ENCODE assay signal across 1 cellular context in genomic region chr6:15443119-15443518, GRCh38.
TF ChIP-seq lines count a peak whose summit lies in the region.

No MANE protein-coding gene starts in this region.

TF ChIP-seq in K562, 482 proteins besides CTCF, POLR2A, EP300 and RAD21 (continued from another document):
- TF ChIP-seq, protein P1, sequence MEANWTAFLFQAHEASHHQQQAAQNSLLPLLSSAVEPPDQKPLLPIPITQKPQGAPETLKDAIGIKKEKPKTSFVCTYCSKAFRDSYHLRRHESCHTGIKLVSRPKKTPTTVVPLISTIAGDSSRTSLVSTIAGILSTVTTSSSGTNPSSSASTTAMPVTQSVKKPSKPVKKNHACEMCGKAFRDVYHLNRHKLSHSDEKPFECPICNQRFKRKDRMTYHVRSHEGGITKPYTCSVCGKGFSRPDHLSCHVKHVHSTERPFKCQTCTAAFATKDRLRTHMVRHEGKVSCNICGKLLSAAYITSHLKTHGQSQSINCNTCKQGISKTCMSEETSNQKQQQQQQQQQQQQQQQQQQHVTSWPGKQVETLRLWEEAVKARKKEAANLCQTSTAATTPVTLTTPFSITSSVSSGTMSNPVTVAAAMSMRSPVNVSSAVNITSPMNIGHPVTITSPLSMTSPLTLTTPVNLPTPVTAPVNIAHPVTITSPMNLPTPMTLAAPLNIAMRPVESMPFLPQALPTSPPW (CRISPR knock-in tag; IDR thresholded peaks at IDR 0.05): no peak
- TF ChIP-seq STAG1 (CRISPR knock-in tag; IDR thresholded peaks at IDR 0.05; ENCODE audit: borderline replicate concordance): no peak
- TF ChIP-seq, protein P2, sequence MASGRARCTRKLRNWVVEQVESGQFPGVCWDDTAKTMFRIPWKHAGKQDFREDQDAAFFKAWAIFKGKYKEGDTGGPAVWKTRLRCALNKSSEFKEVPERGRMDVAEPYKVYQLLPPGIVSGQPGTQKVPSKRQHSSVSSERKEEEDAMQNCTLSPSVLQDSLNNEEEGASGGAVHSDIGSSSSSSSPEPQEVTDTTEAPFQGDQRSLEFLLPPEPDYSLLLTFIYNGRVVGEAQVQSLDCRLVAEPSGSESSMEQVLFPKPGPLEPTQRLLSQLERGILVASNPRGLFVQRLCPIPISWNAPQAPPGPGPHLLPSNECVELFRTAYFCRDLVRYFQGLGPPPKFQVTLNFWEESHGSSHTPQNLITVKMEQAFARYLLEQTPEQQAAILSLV (tag; IDR thresholded peaks at IDR 0.05): no peak
- TF ChIP-seq CBFA2T3 (IDR thresholded peaks at IDR 0.05): no peak
- TF ChIP-seq, protein P3, sequence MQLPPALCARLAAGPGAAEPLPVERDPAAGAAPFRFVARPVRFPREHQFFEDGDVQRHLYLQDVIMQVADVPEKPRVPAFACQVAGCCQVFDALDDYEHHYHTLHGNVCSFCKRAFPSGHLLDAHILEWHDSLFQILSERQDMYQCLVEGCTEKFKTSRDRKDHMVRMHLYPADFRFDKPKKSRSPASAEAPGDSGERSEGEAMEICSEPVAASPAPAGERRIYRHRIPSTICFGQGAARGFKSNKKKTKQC (CRISPR knock-in tag; IDR thresholded peaks at IDR 0.05): no peak
- no peak for TF ChIP-seq SMARCA5 (IDR thresholded peaks at IDR 0.05)
- no peak for TF ChIP-seq ZFP91 (CRISPR knock-in tag; IDR thresholded peaks at IDR 0.05)
- no peak for TF ChIP-seq RUNX1 (IDR thresholded peaks at IDR 0.05; ENCODE audit: low read depth)
- no peak for TF ChIP-seq ZNF551 (CRISPR knock-in tag; IDR thresholded peaks at IDR 0.05)
- no peak for TF ChIP-seq ZNF143 (CRISPR knock-in tag; IDR thresholded peaks at IDR 0.05)
- no peak for TF ChIP-seq CEBPG (CRISPR knock-in tag; IDR thresholded peaks at IDR 0.05)
- TF ChIP-seq CEBPG (tag; conservative IDR thresholded peaks at IDR 0.05 in 1 of 2, IDR thresholded peaks at IDR 0.05 in 1 of 2): no peak
- TF ChIP-seq FOSL1 (tag; conservative IDR thresholded peaks at IDR 0.05): peak; percentile 76
- no peak for TF ChIP-seq ZNF77 (CRISPR knock-in tag; IDR thresholded peaks at IDR 0.05)
- TF ChIP-seq SMARCA4 (IDR thresholded peaks at IDR 0.05): 0 out of 2 replicates have a peak, but pooled peaks have one; percentile 24
- no peak for TF ChIP-seq TCFL5 (CRISPR knock-in tag; conservative IDR thresholded peaks at IDR 0.05)
- no peak for TF ChIP-seq DNMT1 (IDR thresholded peaks at IDR 0.05)
- TF ChIP-seq ZNF140 (CRISPR knock-in tag; IDR thresholded peaks at IDR 0.05): no peak
- no peak for TF ChIP-seq RBM14 (IDR thresholded peaks at IDR 0.05; ENCODE audit: borderline replicate concordance, insufficient read depth, low read depth, low read length)
- TF ChIP-seq, protein P4, sequence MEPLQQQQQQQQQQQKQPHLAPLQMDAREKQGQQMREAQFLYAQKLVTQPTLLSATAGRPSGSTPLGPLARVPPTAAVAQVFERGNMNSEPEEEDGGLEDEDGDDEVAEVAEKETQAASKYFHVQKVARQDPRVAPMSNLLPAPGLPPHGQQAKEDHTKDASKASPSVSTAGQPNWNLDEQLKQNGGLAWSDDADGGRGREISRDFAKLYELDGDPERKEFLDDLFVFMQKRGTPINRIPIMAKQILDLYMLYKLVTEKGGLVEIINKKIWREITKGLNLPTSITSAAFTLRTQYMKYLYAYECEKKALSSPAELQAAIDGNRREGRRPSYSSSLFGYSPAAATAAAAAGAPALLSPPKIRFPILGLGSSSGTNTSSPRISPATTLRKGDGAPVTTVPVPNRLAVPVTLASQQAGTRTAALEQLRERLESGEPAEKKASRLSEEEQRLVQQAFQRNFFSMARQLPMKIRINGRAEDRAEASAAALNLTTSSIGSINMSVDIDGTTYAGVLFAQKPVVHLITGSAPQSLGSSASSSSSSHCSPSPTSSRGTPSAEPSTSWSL (CRISPR knock-in tag; IDR thresholded peaks at IDR 0.05; ENCODE audit: borderline replicate concordance): no peak
- TF ChIP-seq ZFP1 (CRISPR knock-in tag; IDR thresholded peaks at IDR 0.05): no peak
- TF ChIP-seq JUNB (CRISPR knock-in tag; conservative IDR thresholded peaks at IDR 0.05): 0 out of 2 replicates have a peak, but pooled peaks have one; percentile 28
- TF ChIP-seq JUN (IDR thresholded peaks at IDR 0.05; ENCODE audit: borderline replicate concordance, low read depth, low read length): peak; percentile 42; the same call in 1 of the 2 replicates
- no peak for TF ChIP-seq JUN (CRISPR knock-in tag; IDR thresholded peaks at IDR 0.05; ENCODE audit: borderline replicate concordance)
- no peak for TF ChIP-seq ZNF354B (CRISPR knock-in tag; IDR thresholded peaks at IDR 0.05)
- TF ChIP-seq CCAR2 (IDR thresholded peaks at IDR 0.05; ENCODE audit: low read depth, low read length): no peak
- TF ChIP-seq C11orf30 (IDR thresholded peaks at IDR 0.05; ENCODE audit: low read depth): 0 out of 2 replicates have a peak, but pooled peaks have one; percentile 6
- TF ChIP-seq ATF3 (IDR thresholded peaks at IDR 0.05): peak; percentile 84
- TF ChIP-seq ATF3 (CRISPR knock-in tag; conservative IDR thresholded peaks at IDR 0.05): no peak
- TF ChIP-seq NFRKB (IDR thresholded peaks at IDR 0.05; ENCODE audit: low read depth): no peak
- no peak for TF ChIP-seq ZNF12 (CRISPR knock-in tag; IDR thresholded peaks at IDR 0.05)
- TF ChIP-seq JUND (IDR thresholded peaks at IDR 0.05; ENCODE audit: borderline replicate concordance, low read depth, low read length): peak; percentile 63; the same call in 1 of the 2 replicates
- TF ChIP-seq JUND (tag; IDR thresholded peaks at IDR 0.05; ENCODE audit: borderline replicate concordance, low read depth, low read length): no peak
- peak; percentile 31; the same call in 1 of the 2 replicates for TF ChIP-seq DPF2 (IDR thresholded peaks at IDR 0.05)
